ENCODE assay signal across 9 cellular contexts in the genomic region with DNA sequence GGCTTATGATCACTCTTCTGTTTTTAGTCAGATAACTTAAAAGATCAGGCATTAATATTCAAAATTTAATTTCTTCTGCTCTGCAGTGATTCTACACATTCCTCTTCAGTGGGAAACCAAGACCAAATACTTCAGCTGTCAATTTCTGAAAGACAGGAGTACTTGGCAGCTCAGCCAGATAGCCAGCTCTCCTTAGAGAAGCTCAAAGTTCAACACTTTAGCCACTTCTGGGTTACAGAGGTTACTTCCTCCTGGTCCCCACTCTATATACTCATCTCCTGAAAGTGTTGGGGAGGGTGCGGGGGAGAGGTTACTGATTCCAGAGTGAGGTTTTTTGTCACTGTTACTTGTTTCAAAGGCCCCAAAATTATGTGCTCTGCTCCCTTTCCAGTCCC. TPM values are rescaled to one million over a fixed set of nuclear protein-coding genes. Genes with fewer than 3 reads are reported as not detected.
DNase-seq lines count a peak whose midpoint lies in the region; ATAC-seq, FAIRE-seq and TF ChIP-seq lines count a peak whose summit lies in the region.
"Had no signal": no experiment of that assay in that cellular context is flagged by ENCODE, and none has a peak within 500 bp of the region (broad histone marks: within the 10 kb centered on the region; RNA-seq: fewer than 3 reads in every experiment).

No MANE protein-coding gene starts in this region.

- H3K36me3 Mint-ChIP-seq in endothelial cell (ENCODE audit: low read depth, unreplicated experiment): no peaks in the 10 kb centered on the region

- no peak overlapping the region for H3K27ac Mint-ChIP-seq in endothelial cell (ENCODE audit: unreplicated experiment)

- H3K36me3 ChIP-seq in PC-3 (ENCODE audit: low read depth, low read length): no peaks in the 10 kb centered on the region

- TF ChIP-seq CTCF in coronary artery (IDR thresholded peaks at IDR 0.05) (no peak), PC-3 (conservative IDR thresholded peaks at IDR 0.05; ENCODE audit: low read depth, low read length) (no peak), endothelial cell (IDR thresholded peaks at IDR 0.05; ENCODE audit: unreplicated experiment) (no peak)

- no peaks in the 10 kb centered on the region for H3K9me3 Mint-ChIP-seq in endothelial cell (ENCODE audit: unreplicated experiment)

- no peak overlapping the region for H3K9ac ChIP-seq in PC-3 (ENCODE audit: low read length)

- no peak overlapping the region for H2AFZ ChIP-seq in PC-3 (ENCODE audit: low read length)

- peaks cover 28% of the 10 kb centered on the region; the same call in 1 of the 2 replicates for H3K27me3 ChIP-seq in PC-3 (ENCODE audit: low read length)

- H3K79me2 ChIP-seq in PC-3 (ENCODE audit: low read length): no peaks in the 10 kb centered on the region

- no TSS peak for BruUV-seq in PC-3 (replicated peaks; lab: Mats Ljungman, UMichigan)

- FAIRE-seq in GM18507 (lab: Jason Lieb, UNC): peak; percentile 95
- FAIRE-seq: bronchial epithelial cell had no signal

- POLR2A ChIA-PET in PC-3 (lab: Charles Lee; ENCODE audit: unreplicated experiment): no interaction called here

- DNase-seq in GM18507 (ENCODE audit: extremely low spot score, insufficient read length, low read depth) (no peak), NAMALWA (ENCODE audit: low spot score) (peak; percentile 64), coronary artery (ENCODE audit: low spot score) (no peak), GDM1 (lab: John Stamatoyannopoulos, UW) (no peak), PC-3 (no peak), GOT3 (lab: John Stamatoyannopoulos, UW) (no peak), endothelial cell (ENCODE audit: low spot score) (no peak)

- ATAC-seq in GM21723 (IDR thresholded peaks at IDR 0.05; ENCODE audit: unreplicated experiment) (peak; percentile 37), PC-3 (no peak)

- no peaks in the 10 kb centered on the region for H3K9me3 ChIP-seq in PC-3 (ENCODE audit: low read length)

- H3K9me2 ChIP-seq in PC-3 (replicated peaks; ENCODE audit: low read length): no peaks in the 10 kb centered on the region

- CTCF ChIA-PET in PC-3 (lab: Charles Lee): no interaction called here

- H3K4me1 ChIP-seq in PC-3 (ENCODE audit: insufficient read depth, low read length): no peaks in the 10 kb centered on the region

- H3K27ac ChIP-seq in coronary artery (no peak overlapping the region), PC-3 (ENCODE audit: low read length) (no peak overlapping the region)

- intact Hi-C loops in PC-3 (cut with micrococcal nuclease): no loop called here

- no peaks in the 10 kb centered on the region for H3F3A ChIP-seq in PC-3 (ENCODE audit: low read length, unreplicated experiment)

- no peaks in the 10 kb centered on the region for H3K4me1 Mint-ChIP-seq in endothelial cell (ENCODE audit: unreplicated experiment)

- peak overlapping the region; percentile 21 for H3K4me3 ChIP-seq in coronary artery
- H3K4me3 ChIP-seq in PC-3 (ENCODE audit: low read length): no peak overlapping the region

- no peak overlapping the region for H3K4me2 ChIP-seq in PC-3 (ENCODE audit: low read length)

- no peaks in the 10 kb centered on the region for H4K20me1 ChIP-seq in PC-3 (ENCODE audit: low read length)

- no peak overlapping the region for H3K4me3 Mint-ChIP-seq in endothelial cell (ENCODE audit: unreplicated experiment)

- H3K27me3 Mint-ChIP-seq in endothelial cell (ENCODE audit: unreplicated experiment): peaks cover 2% of the 10 kb centered on the region

RNA-seq across cellular contexts. Expression of a gene that starts 4.1 kb away (rescaled TPM):
- total RNA-seq in PC-3 (2014; rRNA removed): 0.26 TPM in 1 of 2 replicates, not detected in the other
- total RNA-seq in endothelial cell (ENCODE audit: unreplicated experiment): not detected
- total RNA-seq: bronchial epithelial cell had no signal
